In genomic region chr11:118916842-118917388, GRCh38 we compare ENCODE assay signal across 8 cellular contexts. TPM values are rescaled to one million over a fixed set of nuclear protein-coding genes. Genes with fewer than 3 reads are reported as not detected.
DNase-seq lines count a peak whose midpoint lies in the region; ATAC-seq, FAIRE-seq and TF ChIP-seq lines count a peak whose summit lies in the region.

No MANE protein-coding gene starts in this region.

- intact Hi-C loops in body of pancreas (cut with DNase I) = no loop called here
- intact Hi-C loops in HepG2 (cut with micrococcal nuclease; ENCODE audit: unreplicated experiment) = no loop called here

- H3K27ac ChIP-seq in body of pancreas (peak overlapping the region; percentile 95 to 99 (median 96)), HepG2 (ENCODE audit: extremely low read length, insufficient read depth, low read length) (peak overlapping the region; percentile 86)

- peak overlapping the region; percentile 82 for H3K4me3 Mint-ChIP-seq in activated CD4-positive, alpha-beta T cell treated with anti-CD3 and anti-CD28 coated beads, Interleukin-2, amount 10 ng/mL, durations not matched to agents 7 days and 5 days
- peak overlapping the region; percentile 84 for H3K4me3 Mint-ChIP-seq in type B pancreatic cell

- H3K36me3 ChIP-seq in body of pancreas (replicated peaks in 1 of 2; ENCODE audit: insufficient read depth in 1 of 2, low read depth in 2 of 2) (no peaks in the 10 kb centered on the region), HepG2 (replicated peaks in 1 of 2; ENCODE audit: control insufficient read depth in 1 of 2, insufficient read depth in 2 of 2, low read length in 2 of 2) (no peaks in the 10 kb centered on the region)

- no peak for DNase-seq in activated CD4-positive, alpha-beta T cell treated with anti-CD3 and anti-CD28 coated beads, Interleukin-2, amount 10 ng/mL, durations not matched to agents 7 days and 5 days
- no peak for DNase-seq in activated CD4-positive, alpha-beta T cell treated with anti-CD3 and anti-CD28 coated beads for 48 hours
- peak; percentile 62 to 80 (median 72) for DNase-seq in body of pancreas
- peak; percentile 54 for DNase-seq in HepG2 (ENCODE audit: low spot score)
- DNase-seq in type B pancreatic cell (ENCODE audit: extremely low spot score, unreplicated experiment) = peak; percentile 68
- DNase-seq in activated CD4-positive, CD25-positive, alpha-beta regulatory T cell treated with anti-CD3 and anti-CD28 coated beads, Interleukin-2, amount 50 U/mL, for 72 hours = no peak
- DNase-seq in DMS114 treated with DMSO at 0.1 percent for 48 hours (lab: John Stamatoyannopoulos, UW; ENCODE audit: unreplicated experiment) = no peak
- DNase-seq in putamen (ENCODE audit: low spot score) = no peak

- H3K9me3 Mint-ChIP-seq in activated CD4-positive, alpha-beta T cell treated with anti-CD3 and anti-CD28 coated beads, Interleukin-2, amount 10 ng/mL, durations not matched to agents 7 days and 5 days = no peaks in the 10 kb centered on the region
- no peaks in the 10 kb centered on the region for H3K9me3 Mint-ChIP-seq in type B pancreatic cell

- ATAC-seq in body of pancreas = no peak
- no peak for ATAC-seq in HepG2

- H3K4me1 Mint-ChIP-seq in activated CD4-positive, alpha-beta T cell treated with anti-CD3 and anti-CD28 coated beads, Interleukin-2, amount 10 ng/mL, durations not matched to agents 7 days and 5 days = peaks cover 92% of the 10 kb centered on the region
- peaks cover 70% of the 10 kb centered on the region for H3K4me1 Mint-ChIP-seq in type B pancreatic cell (ENCODE audit: unreplicated experiment)

- H3K9ac ChIP-seq in HepG2 (ENCODE audit: insufficient read depth, low read depth, low read length) = peak overlapping the region; percentile 69

- BruUV-seq in HepG2 (replicated peaks; lab: Mats Ljungman, UMichigan) = TSS peak; percentile 7

- H3K27me3 ChIP-seq in body of pancreas (no peaks in the 10 kb centered on the region), HepG2 (ENCODE audit: control insufficient read depth in 1 of 2, insufficient read depth in 2 of 2, low read length in 2 of 2) (no peaks in the 10 kb centered on the region)

- H3K27ac Mint-ChIP-seq in activated CD4-positive, alpha-beta T cell treated with anti-CD3 and anti-CD28 coated beads, Interleukin-2, amount 10 ng/mL, durations not matched to agents 7 days and 5 days = peak overlapping the region; percentile 94
- H3K27ac Mint-ChIP-seq in type B pancreatic cell = peak overlapping the region; percentile 98

- H3K27me3 Mint-ChIP-seq in activated CD4-positive, alpha-beta T cell treated with anti-CD3 and anti-CD28 coated beads, Interleukin-2, amount 10 ng/mL, durations not matched to agents 7 days and 5 days = no peaks in the 10 kb centered on the region
- no peaks in the 10 kb centered on the region for H3K27me3 Mint-ChIP-seq in type B pancreatic cell

- in situ Hi-C loops in HepG2 (cut with HindIII; ENCODE audit: extremely low pct_ligation_motif_present, low pct_unique_long_range_greater_than_20kb) = no loop called here

- H3K9me3 ChIP-seq in body of pancreas (no peaks in the 10 kb centered on the region), HepG2 (ENCODE audit: low read length) (no peaks in the 10 kb centered on the region)

- TF ChIP-seq EP300 in HepG2 (IDR thresholded peaks at IDR 0.05; ENCODE audit: low read depth in 2 of 2, low read length in 2 of 2) (no peak), HepG2 (CRISPR knock-in tag; IDR thresholded peaks at IDR 0.05; ENCODE audit: borderline replicate concordance) (no peak)

- H3K4me2 ChIP-seq in HepG2 (ENCODE audit: low read depth, low read length) = peak overlapping the region; percentile 82

- H3K4me3 ChIP-seq in body of pancreas (no peak overlapping the region), HepG2 (replicated peaks in 1 of 3; ENCODE audit: insufficient read depth in 1 of 3, low read depth in 2 of 3, low read length in 3 of 3) (peak overlapping the region in 1 of 3 experiments; percentile 69; a peak in 2 of 6 replicates)

- FAIRE-seq in HepG2 (lab: Jason Lieb, UNC) = peak; percentile 81

- POLR2A ChIA-PET in activated CD4-positive, alpha-beta T cell treated with anti-CD3 and anti-CD28 coated beads, Interleukin-2, amount 10 ng/mL, durations not matched to agents 7 days and 5 days (lab: Charles Lee) = no interaction called here
- POLR2A ChIA-PET in HepG2 (lab: Yijun Ruan, JAX) = interaction anchor here (1.1 to 1.4 kb wide), 5 partner anchors 8 to 126 kb away, joined by 3 to 8 read pairs (median 3); partner anchors contain the start of genes BCL9L, DDX6 and RPS25

- peaks cover 51% of the 10 kb centered on the region for H3K36me3 Mint-ChIP-seq in activated CD4-positive, alpha-beta T cell treated with anti-CD3 and anti-CD28 coated beads, Interleukin-2, amount 10 ng/mL, durations not matched to agents 7 days and 5 days (ENCODE audit: low read depth)
- no peaks in the 10 kb centered on the region for H3K36me3 Mint-ChIP-seq in type B pancreatic cell

- TF ChIP-seq CTCF in body of pancreas (IDR thresholded peaks at IDR 0.05) (no peak), HepG2 (CRISPR knock-in tag; IDR thresholded peaks at IDR 0.05) (0 out of 2 replicates have a peak, but pooled peaks have one; percentile 6), type B pancreatic cell (conservative IDR thresholded peaks at IDR 0.05) (no peak)

- H2AFZ ChIP-seq in HepG2 (ENCODE audit: low read length) = no peak overlapping the region

- TF ChIP-seq RAD21 in HepG2 (CRISPR knock-in tag; IDR thresholded peaks at IDR 0.05) = no peak

- TF ChIP-seq POLR2A in body of pancreas (IDR thresholded peaks at IDR 0.05) = no peak
- no peak for TF ChIP-seq POLR2A in HepG2 (IDR thresholded peaks at IDR 0.05; ENCODE audit: insufficient read depth in 1 of 2, low read depth in 2 of 2, low read length in 2 of 2)

- H3K79me2 ChIP-seq in HepG2 (ENCODE audit: insufficient read depth, low read length) = peaks cover 19% of the 10 kb centered on the region

- H3K4me1 ChIP-seq in body of pancreas = peaks cover 99% of the 10 kb centered on the region
- peaks cover 100% of the 10 kb centered on the region for H3K4me1 ChIP-seq in HepG2 (ENCODE audit: insufficient read depth, low read length)

- no peaks in the 10 kb centered on the region for H4K20me1 ChIP-seq in HepG2 (ENCODE audit: insufficient read depth, low read length)

- 22 to 28% methylated on average over 8 of the region's 8 CpGs for WGBS in body of pancreas, 2 donors
- WGBS in HepG2 (ENCODE audit: low lambda C conversion rate) = 10% methylated on average over 8 of the region's 8 CpGs

- CTCF ChIA-PET in activated CD4-positive, alpha-beta T cell treated with anti-CD3 and anti-CD28 coated beads, Interleukin-2, amount 10 ng/mL, durations not matched to agents 7 days and 5 days (lab: Charles Lee) = interaction anchor here (0.8 kb wide), 1 partner anchor 21 kb away, joined by 4 read pairs; no protein-coding TSS in a partner anchor
- CTCF ChIA-PET in HepG2 (lab: Yijun Ruan, JAX; ENCODE audit: low intra/inter-chr PET ratio, low total read pairs) = no interaction called here

RNA-seq across cellular contexts. Expression of gene BCL9L, which starts 8.8 kb away (rescaled TPM):
- 100 to 1,000 TPM; 103 to 109 TPM for total RNA-seq in activated CD4-positive, alpha-beta T cell treated with anti-CD3 and anti-CD28 coated beads, Interleukin-2, amount 10 ng/mL, durations not matched to agents 7 days and 5 days
- total RNA-seq in body of pancreas (10 to 100 TPM; 13.2 to 16.5 TPM), HepG2 (2016; rRNA removed; fragmentation: Illumina TruSeq; extraction: Trizol) (3.7 and 5.5 TPM in 2 replicates), type B pancreatic cell (ENCODE audit: low replicate concordance) (44.4 and 77.2 TPM in 2 replicates)
- 1.4 and 2.2 TPM in 2 replicates for total RNA-seq in HepG2 (2016; cell fraction: cytosol; rRNA removed; fragmentation: Illumina TruSeq; extraction: Trizol; ENCODE audit: low read depth)
- 3.5 and 4.0 TPM in 2 replicates for total RNA-seq in HepG2 (2016; cell fraction: insoluble cytoplasmic fraction; rRNA removed; fragmentation: Illumina TruSeq; extraction: Trizol)
- total RNA-seq in HepG2 (2016; cell fraction: membrane; rRNA removed; fragmentation: Illumina TruSeq; extraction: Trizol) = 3.8 and 4.9 TPM in 2 replicates
- 9.3 and 12.2 TPM in 2 replicates for total RNA-seq in HepG2 (2016; cell fraction: nucleus; rRNA removed; fragmentation: Illumina TruSeq; extraction: Trizol)
- 4.1 and 4.5 TPM in 2 replicates for polyA plus RNA-seq in HepG2 (2011; rRNA removed)
- 1.1 and 1.9 TPM in 2 replicates for polyA plus RNA-seq in HepG2 (2011; cell fraction: cytosol; rRNA removed)
- 7.0 and 13.4 TPM in 2 replicates for polyA plus RNA-seq in HepG2 (2011; cell fraction: nucleus; rRNA removed)
- 10.4 and 11.2 TPM in 2 replicates for polyA plus RNA-seq in HepG2 (2012)
- polyA plus RNA-seq in HepG2 (2016; cell fraction: cytosol; fragmentation: Illumina TruSeq; extraction: Trizol; ENCODE audit: low read depth) = 0.58 and 0.67 TPM in 2 replicates
- 9.7 and 15.0 TPM in 2 replicates for polyA plus RNA-seq in HepG2 (2016; cell fraction: insoluble cytoplasmic fraction; fragmentation: Illumina TruSeq; extraction: Trizol; ENCODE audit: low read depth)
- 1.5 and 1.9 TPM in 2 replicates for polyA plus RNA-seq in HepG2 (2016; cell fraction: membrane; fragmentation: Illumina TruSeq; extraction: Trizol; ENCODE audit: low read depth)
- polyA plus RNA-seq in HepG2 (2016; cell fraction: nucleus; fragmentation: Illumina TruSeq; extraction: Trizol; ENCODE audit: insufficient read depth, low read depth) = 21.7 and 33.9 TPM in 2 replicates
- polyA minus RNA-seq in HepG2 (2011; rRNA and poly(A)+ RNA removed; ENCODE audit: low replicate concordance) = 4.8 and 11.8 TPM in 2 replicates
- polyA minus RNA-seq in HepG2 (2011; cell fraction: cytosol; rRNA and poly(A)+ RNA removed) = 6.2 and 6.8 TPM in 2 replicates
- polyA minus RNA-seq in HepG2 (2011; cell fraction: nucleus; rRNA and poly(A)+ RNA removed) = 5.5 and 6.5 TPM in 2 replicates

RNA-seq across cellular contexts. Expression of gene CXCR5, which starts 33.2 kb away (rescaled TPM):
- under 1 TPM; 0.50 to 0.52 TPM for total RNA-seq in activated CD4-positive, alpha-beta T cell treated with anti-CD3 and anti-CD28 coated beads, Interleukin-2, amount 10 ng/mL, durations not matched to agents 7 days and 5 days
- not detected for total RNA-seq in body of pancreas
- not detected in 2 replicates for total RNA-seq in HepG2 (2016; rRNA removed; fragmentation: Illumina TruSeq; extraction: Trizol)
- not detected in 2 replicates for total RNA-seq in HepG2 (2016; cell fraction: cytosol; rRNA removed; fragmentation: Illumina TruSeq; extraction: Trizol; ENCODE audit: low read depth)
- total RNA-seq in HepG2 (2016; cell fraction: insoluble cytoplasmic fraction; rRNA removed; fragmentation: Illumina TruSeq; extraction: Trizol) = not detected in 2 replicates
- total RNA-seq in HepG2 (2016; cell fraction: membrane; rRNA removed; fragmentation: Illumina TruSeq; extraction: Trizol) = not detected in 2 replicates
- total RNA-seq in HepG2 (2016; cell fraction: nucleus; rRNA removed; fragmentation: Illumina TruSeq; extraction: Trizol) = not detected in 2 replicates
- not detected in 2 replicates for polyA plus RNA-seq in HepG2 (2011; rRNA removed)
- polyA plus RNA-seq in HepG2 (2011; cell fraction: cytosol; rRNA removed) = not detected in 2 replicates
- not detected in 2 replicates for polyA plus RNA-seq in HepG2 (2011; cell fraction: nucleus; rRNA removed)
- not detected in 2 replicates for polyA plus RNA-seq in HepG2 (2012)
- not detected in 2 replicates for polyA plus RNA-seq in HepG2 (2016; cell fraction: cytosol; fragmentation: Illumina TruSeq; extraction: Trizol; ENCODE audit: low read depth)
- not detected in 2 replicates for polyA plus RNA-seq in HepG2 (2016; cell fraction: insoluble cytoplasmic fraction; fragmentation: Illumina TruSeq; extraction: Trizol; ENCODE audit: low read depth)
- polyA plus RNA-seq in HepG2 (2016; cell fraction: membrane; fragmentation: Illumina TruSeq; extraction: Trizol; ENCODE audit: low read depth) = not detected in 2 replicates
- not detected in 2 replicates for polyA plus RNA-seq in HepG2 (2016; cell fraction: nucleus; fragmentation: Illumina TruSeq; extraction: Trizol; ENCODE audit: insufficient read depth, low read depth)
- polyA minus RNA-seq in HepG2 (2011; rRNA and poly(A)+ RNA removed; ENCODE audit: low replicate concordance) = not detected in 2 replicates
- polyA minus RNA-seq in HepG2 (2011; cell fraction: cytosol; rRNA and poly(A)+ RNA removed) = not detected in 2 replicates
- not detected in 2 replicates for polyA minus RNA-seq in HepG2 (2011; cell fraction: nucleus; rRNA and poly(A)+ RNA removed)
- not detected in 2 replicates for total RNA-seq in type B pancreatic cell (ENCODE audit: low replicate concordance)

RNA-seq across cellular contexts. Expression of gene UPK2, which starts 39.2 kb away (rescaled TPM):
- total RNA-seq in activated CD4-positive, alpha-beta T cell treated with anti-CD3 and anti-CD28 coated beads, Interleukin-2, amount 10 ng/mL, durations not matched to agents 7 days and 5 days = under 1 TPM in 1 of 2 experiments, not detected in 1; 0.60 TPM
- total RNA-seq in body of pancreas = not detected
- not detected in 2 replicates for total RNA-seq in HepG2 (2016; rRNA removed; fragmentation: Illumina TruSeq; extraction: Trizol)
- not detected in 2 replicates for total RNA-seq in HepG2 (2016; cell fraction: cytosol; rRNA removed; fragmentation: Illumina TruSeq; extraction: Trizol; ENCODE audit: low read depth)
- not detected in 2 replicates for total RNA-seq in HepG2 (2016; cell fraction: insoluble cytoplasmic fraction; rRNA removed; fragmentation: Illumina TruSeq; extraction: Trizol)
- total RNA-seq in HepG2 (2016; cell fraction: membrane; rRNA removed; fragmentation: Illumina TruSeq; extraction: Trizol) = not detected in 2 replicates
- not detected in 2 replicates for total RNA-seq in HepG2 (2016; cell fraction: nucleus; rRNA removed; fragmentation: Illumina TruSeq; extraction: Trizol)
- polyA plus RNA-seq in HepG2 (2011; rRNA removed) = not detected in 2 replicates
- not detected in 2 replicates for polyA plus RNA-seq in HepG2 (2011; cell fraction: cytosol; rRNA removed)
- polyA plus RNA-seq in HepG2 (2011; cell fraction: nucleus; rRNA removed) = not detected in 2 replicates
- polyA plus RNA-seq in HepG2 (2012) = not detected in 2 replicates
- not detected in 2 replicates for polyA plus RNA-seq in HepG2 (2016; cell fraction: cytosol; fragmentation: Illumina TruSeq; extraction: Trizol; ENCODE audit: low read depth)
- polyA plus RNA-seq in HepG2 (2016; cell fraction: insoluble cytoplasmic fraction; fragmentation: Illumina TruSeq; extraction: Trizol; ENCODE audit: low read depth) = not detected in 2 replicates
- polyA plus RNA-seq in HepG2 (2016; cell fraction: membrane; fragmentation: Illumina TruSeq; extraction: Trizol; ENCODE audit: low read depth) = not detected in 2 replicates
- not detected in 2 replicates for polyA plus RNA-seq in HepG2 (2016; cell fraction: nucleus; fragmentation: Illumina TruSeq; extraction: Trizol; ENCODE audit: insufficient read depth, low read depth)
- polyA minus RNA-seq in HepG2 (2011; rRNA and poly(A)+ RNA removed; ENCODE audit: low replicate concordance) = not detected in 2 replicates
- not detected in 2 replicates for polyA minus RNA-seq in HepG2 (2011; cell fraction: cytosol; rRNA and poly(A)+ RNA removed)
- polyA minus RNA-seq in HepG2 (2011; cell fraction: nucleus; rRNA and poly(A)+ RNA removed) = not detected in 2 replicates
- 26.8 and 30.1 TPM in 2 replicates for total RNA-seq in type B pancreatic cell (ENCODE audit: low replicate concordance)

RNA-seq across cellular contexts. Expression of gene FOXR1, which starts 54.6 kb away (rescaled TPM):
- not detected for total RNA-seq in activated CD4-positive, alpha-beta T cell treated with anti-CD3 and anti-CD28 coated beads, Interleukin-2, amount 10 ng/mL, durations not matched to agents 7 days and 5 days
- total RNA-seq in body of pancreas (not detected), HepG2 (2016; rRNA removed; fragmentation: Illumina TruSeq; extraction: Trizol) (not detected in 2 replicates), type B pancreatic cell (ENCODE audit: low replicate concordance) (not detected in 2 replicates)
- not detected in 2 replicates for total RNA-seq in HepG2 (2016; cell fraction: cytosol; rRNA removed; fragmentation: Illumina TruSeq; extraction: Trizol; ENCODE audit: low read depth)
- not detected in 2 replicates for total RNA-seq in HepG2 (2016; cell fraction: insoluble cytoplasmic fraction; rRNA removed; fragmentation: Illumina TruSeq; extraction: Trizol)
- not detected in 2 replicates for total RNA-seq in HepG2 (2016; cell fraction: membrane; rRNA removed; fragmentation: Illumina TruSeq; extraction: Trizol)
- not detected in 2 replicates for total RNA-seq in HepG2 (2016; cell fraction: nucleus; rRNA removed; fragmentation: Illumina TruSeq; extraction: Trizol)
- not detected in 2 replicates for polyA plus RNA-seq in HepG2 (2011; rRNA removed)
- not detected in 2 replicates for polyA plus RNA-seq in HepG2 (2011; cell fraction: cytosol; rRNA removed)
- polyA plus RNA-seq in HepG2 (2011; cell fraction: nucleus; rRNA removed) = not detected in 2 replicates
- not detected in 2 replicates for polyA plus RNA-seq in HepG2 (2012)
- polyA plus RNA-seq in HepG2 (2016; cell fraction: cytosol; fragmentation: Illumina TruSeq; extraction: Trizol; ENCODE audit: low read depth) = not detected in 2 replicates
- polyA plus RNA-seq in HepG2 (2016; cell fraction: insoluble cytoplasmic fraction; fragmentation: Illumina TruSeq; extraction: Trizol; ENCODE audit: low read depth) = not detected in 2 replicates
- polyA plus RNA-seq in HepG2 (2016; cell fraction: membrane; fragmentation: Illumina TruSeq; extraction: Trizol; ENCODE audit: low read depth) = not detected in 2 replicates
- polyA plus RNA-seq in HepG2 (2016; cell fraction: nucleus; fragmentation: Illumina TruSeq; extraction: Trizol; ENCODE audit: insufficient read depth, low read depth) = not detected in 2 replicates
- polyA minus RNA-seq in HepG2 (2011; rRNA and poly(A)+ RNA removed; ENCODE audit: low replicate concordance) = not detected in 2 replicates
- not detected in 2 replicates for polyA minus RNA-seq in HepG2 (2011; cell fraction: cytosol; rRNA and poly(A)+ RNA removed)
- not detected in 2 replicates for polyA minus RNA-seq in HepG2 (2011; cell fraction: nucleus; rRNA and poly(A)+ RNA removed)

Comparison
In these comparisons a context has a peak if more than half of its experiments do, and no peak if none do; other contexts are left out.
1. DNase-seq: peak in body of pancreas (4 of 4), HepG2 (single experiment) and type B pancreatic cell (single experiment); none in activated CD4-positive, alpha-beta T cell treated with anti-CD3 and anti-CD28 coated beads, Interleukin-2, amount 10 ng/mL, durations not matched to agents 7 days and 5 days (single experiment), activated CD4-positive, alpha-beta T cell treated with anti-CD3 and anti-CD28 coated beads for 48 hours (single experiment), activated CD4-positive, CD25-positive, alpha-beta regulatory T cell treated with anti-CD3 and anti-CD28 coated beads, Interleukin-2, amount 50 U/mL, for 72 hours (single experiment), DMS114 treated with DMSO at 0.1 percent for 48 hours (single experiment) and putamen (single experiment).
2. RNA of gene UPK2, which starts 39.2 kb away (total RNA-seq): 26.8 to 30.1 TPM in type B pancreatic cell; 0.60 TPM in activated CD4-positive, alpha-beta T cell treated with anti-CD3 and anti-CD28 coated beads, Interleukin-2, amount 10 ng/mL, durations not matched to agents 7 days and 5 days, not detected in body of pancreas and not detected in HepG2; every median in the first group is over 10 times any median in the second.